20 cellular contexts compared by ENCODE assay signal in the genomic region with DNA sequence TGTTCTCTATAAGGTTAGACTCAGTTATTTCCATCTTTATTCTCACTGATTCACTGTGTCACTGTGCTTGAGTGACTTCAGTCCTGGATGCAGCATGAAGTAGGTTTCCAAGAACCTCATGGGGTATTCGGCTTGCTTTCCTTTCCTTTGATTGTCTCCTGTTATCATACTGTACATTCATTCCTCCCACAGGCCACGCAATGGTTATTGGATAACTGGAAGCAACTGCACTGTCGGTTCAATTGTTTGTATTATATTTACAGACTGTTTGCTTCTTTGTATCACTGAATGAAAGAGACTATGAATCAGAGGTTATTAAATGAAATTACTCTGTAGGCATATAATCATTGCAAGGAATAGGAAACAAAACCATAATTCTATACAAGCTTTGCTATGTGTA.
"Had no signal": no experiment of that assay in that cellular context is flagged by ENCODE, and none has a peak within 500 bp of the region (broad histone marks: within the 10 kb centered on the region; RNA-seq: fewer than 3 reads in every experiment).

No MANE protein-coding gene starts in this region.

- DNase-seq: activated B cell treated with CpG ODN at 0.5 μM for 24 hours; activated CD8-positive, alpha-beta memory T cell treated with anti-CD3 and anti-CD28 coated beads, Interleukin-2, amount 10 ng/mL, durations not matched to agents 7 days and 5 days; activated CD8-positive, alpha-beta T cell treated with anti-CD3 and anti-CD28 coated beads, Interleukin-2, amount 10 ng/mL, durations not matched to agents 7 days and 5 days; activated T-cell treated with anti-CD3 and anti-CD28 coated beads, Interleukin-2, amount 50 U/mL, for 48 hours; anterior cingulate cortex; endodermal cell; foreskin fibroblast; heart left ventricle; left cardiac atrium; naive thymus-derived CD4-positive, alpha-beta T cell; ovary; sigmoid colon; small intestine; stimulated activated CD4-positive, alpha-beta T cell treated with anti-CD3 and anti-CD28 coated beads, Interleukin-4, amount 100 ng/mL, for 24 hours; T-cell; thyroid gland had no signal

- ATAC-seq: activated CD8-positive, alpha-beta memory T cell treated with anti-CD3 and anti-CD28 coated beads, Interleukin-2, amount 10 ng/mL, durations not matched to agents 7 days and 5 days; activated CD8-positive, alpha-beta T cell treated with anti-CD3 and anti-CD28 coated beads, Interleukin-2, amount 10 ng/mL, durations not matched to agents 7 days and 5 days; esophagus mucosa; heart left ventricle; left cardiac atrium; naive thymus-derived CD4-positive, alpha-beta T cell; stimulated activated effector memory CD8-positive, alpha-beta T cell treated with anti-CD3 and anti-CD28 coated beads, Interleukin-12 subunit alpha, Interleukin-12 subunit beta, amount 100 ng/mL, for 72 hours; T-cell had no signal

- H3K4me3 ChIP-seq: coronary artery, heart left ventricle, ovary, prostate gland, sigmoid colon, thyroid gland had no signal

- H3K27ac ChIP-seq: coronary artery, heart left ventricle, ovary, prostate gland, sigmoid colon, thyroid gland had no signal

- H3K36me3 ChIP-seq: heart left ventricle, ovary, prostate gland, sigmoid colon, thyroid gland had no signal

- H3K4me1 ChIP-seq: heart left ventricle, prostate gland, sigmoid colon, thyroid gland had no signal

- H3K27me3 ChIP-seq: ovary, sigmoid colon, thyroid gland had no signal

- H3K9me3 ChIP-seq: heart left ventricle, ovary, prostate gland, sigmoid colon, thyroid gland had no signal
